18 cellular contexts compared by ENCODE assay signal in the genomic region with DNA sequence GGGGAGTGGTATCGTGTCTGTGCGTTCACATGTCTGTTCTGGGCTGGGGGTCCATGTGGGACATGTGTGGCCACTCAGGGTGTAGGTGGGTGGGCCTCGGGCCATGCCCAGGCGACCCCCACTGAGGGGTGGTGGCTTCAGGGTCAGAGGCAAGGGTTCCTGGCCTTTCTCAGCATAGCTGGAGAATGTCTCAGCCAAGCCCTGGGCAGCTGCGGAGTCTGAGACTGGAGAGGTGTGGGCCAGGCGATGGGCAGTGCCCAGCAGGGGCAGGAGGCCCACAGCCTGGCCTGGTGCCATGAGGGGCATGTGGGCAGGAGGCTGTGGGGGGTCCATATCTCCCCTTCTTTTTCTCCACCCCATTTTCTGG. TPM values are rescaled to one million over a fixed set of nuclear protein-coding genes. Genes with fewer than 3 reads are reported as not detected.
A peak's percentile ranks its signal among the peaks of the same experiment; 100 is the strongest.
DNase-seq lines count a peak whose midpoint lies in the region; ATAC-seq, FAIRE-seq and TF ChIP-seq lines count a peak whose summit lies in the region.
"Had no signal": no experiment of that assay in that cellular context is flagged by ENCODE, and none has a peak within 500 bp of the region (broad histone marks: within the 10 kb centered on the region; RNA-seq: fewer than 3 reads in every experiment).

No MANE protein-coding gene starts in this region.

- no peak for TF ChIP-seq RAD21 in A549 (conservative IDR thresholded peaks at IDR 0.05 in 1 of 2, IDR thresholded peaks at IDR 0.05 in 1 of 2)

- H3K9me3 Mint-ChIP-seq in T-cell = no peaks in the 10 kb centered on the region
- H3K9me3 Mint-ChIP-seq: CD8-positive, alpha-beta T cell; GM23338; IgD-negative memory B cell had no signal

- H3K27ac Mint-ChIP-seq in T-cell = no peak overlapping the region
- H3K27ac Mint-ChIP-seq: CD8-positive, alpha-beta T cell; GM23338; IgD-negative memory B cell had no signal

- 0 out of 3 replicates have a peak, but pooled peaks cover 3% of the 10 kb centered on the region for H3K9me3 ChIP-seq in A549

- TF ChIP-seq CTCF in A549 (IDR thresholded peaks at IDR 0.05) = no peak

- no peak for ATAC-seq in A549
- ATAC-seq in T-cell (replicated peaks in 1 of 4) = no peak
- ATAC-seq: CD8-positive, alpha-beta T cell; HCT116 had no signal

- peaks cover 0 to 17% of the 10 kb centered on the region in 2 donors for H3K27me3 Mint-ChIP-seq in T-cell
- H3K27me3 Mint-ChIP-seq: IgD-negative memory B cell had no signal

- no peak overlapping the region for H3K4me2 ChIP-seq in A549
- H3K4me2 ChIP-seq: BLaER1, GM23338 had no signal

- H3K4me3 ChIP-seq in A549 = no peak overlapping the region
- H3K4me3 ChIP-seq: BLaER1, GM23338 had no signal

- no peak overlapping the region for H3K4me3 Mint-ChIP-seq in T-cell
- H3K4me3 Mint-ChIP-seq: CD8-positive, alpha-beta T cell; GM23338; IgD-negative memory B cell had no signal

- CTCF ChIA-PET in A549 (lab: Yijun Ruan, JAX) = interaction anchor here (0.9 to 4.4 kb wide), 9 partner anchors 8 to 276 kb away, joined by 3 to 31 read pairs (median 5); no protein-coding TSS in a partner anchor
- CTCF ChIA-PET in T-cell (lab: Charles Lee) = no interaction called here

- POLR2A ChIA-PET in A549 (lab: Yijun Ruan, JAX) (interaction anchor here (3.0 kb wide), 1 partner anchor 11 kb away, joined by 10 read pairs; no protein-coding TSS in a partner anchor), T-cell (lab: Charles Lee) (no interaction called here)

- no peak for FAIRE-seq in A549 (lab: Jason Lieb, UNC)
- FAIRE-seq in urothelium cell line (lab: Jason Lieb, UNC) = peak; percentile 5
- FAIRE-seq: HTR-8/SVneo had no signal

- 70% methylated on average over 6 of the region's 6 CpGs for WGBS in A549 (ENCODE audit: missing lambda C conversion rate)

- H3K4me1 ChIP-seq in A549 = peaks cover 10% of the 10 kb centered on the region; the same call in 1 of the 3 replicates

- H3K27ac ChIP-seq in A549 = no peak overlapping the region
- H3K27ac ChIP-seq: 22Rv1, BLaER1 had no signal

- TF ChIP-seq POLR2A in A549 (IDR thresholded peaks at IDR 0.05; ENCODE audit: low read length) = no peak
- 0 out of 2 replicates have a peak, but pooled peaks have one; percentile 7 for TF ChIP-seq POLR2A in Raji (IDR thresholded peaks at IDR 0.05; ENCODE audit: insufficient read depth, low read depth, low read length)

- H3K4me1 Mint-ChIP-seq in T-cell = no peaks in the 10 kb centered on the region
- H3K4me1 Mint-ChIP-seq: GM23338 had no signal

- no peak for TF ChIP-seq EP300 in A549 (IDR thresholded peaks at IDR 0.05)

- H3K36me3 Mint-ChIP-seq in T-cell = no peaks in the 10 kb centered on the region
- H3K36me3 Mint-ChIP-seq: CD8-positive, alpha-beta T cell; IgD-negative memory B cell had no signal

- peak; percentile 48 for DNase-seq in DMS53 (lab: John Stamatoyannopoulos, UW)
- no peak for DNase-seq in DMS53 treated with DMSO at 0.1 percent for 48 hours (lab: John Stamatoyannopoulos, UW; ENCODE audit: unreplicated experiment)
- no peak for DNase-seq in A549 (ENCODE audit: low read depth in 1 of 2, low spot score in 1 of 2)
- no peak for DNase-seq in urothelium cell line (ENCODE audit: low spot score)
- no peak for DNase-seq in DMS79 treated with DMSO at 0.1 percent for 48 hours (lab: John Stamatoyannopoulos, UW)
- DNase-seq in T-cell = no peak
- DNase-seq: Calu3, GDM1, H7, KBM-7 had no signal

TF ChIP-seq in A549, 52 proteins besides CTCF, POLR2A, EP300 and RAD21:
- TF ChIP-seq, protein P1, sequence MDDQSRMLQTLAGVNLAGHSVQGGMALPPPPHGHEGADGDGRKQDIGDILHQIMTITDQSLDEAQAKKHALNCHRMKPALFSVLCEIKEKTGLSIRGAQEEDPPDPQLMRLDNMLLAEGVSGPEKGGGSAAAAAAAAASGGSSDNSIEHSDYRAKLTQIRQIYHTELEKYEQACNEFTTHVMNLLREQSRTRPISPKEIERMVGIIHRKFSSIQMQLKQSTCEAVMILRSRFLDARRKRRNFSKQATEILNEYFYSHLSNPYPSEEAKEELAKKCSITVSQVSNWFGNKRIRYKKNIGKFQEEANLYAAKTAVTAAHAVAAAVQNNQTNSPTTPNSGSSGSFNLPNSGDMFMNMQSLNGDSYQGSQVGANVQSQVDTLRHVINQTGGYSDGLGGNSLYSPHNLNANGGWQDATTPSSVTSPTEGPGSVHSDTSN (IDR thresholded peaks at IDR 0.05) = 0 out of 2 replicates have a peak, but pooled peaks have one; percentile 25
- no peak for TF ChIP-seq FOXS1 (CRISPR knock-in tag; IDR thresholded peaks at IDR 0.05)

RNA-seq across cellular contexts. Expression of a gene that starts 1.2 kb away (rescaled TPM):
- 0.84 and 1.2 TPM in 2 replicates for polyA plus RNA-seq in A549 (2011; rRNA removed)
- polyA plus RNA-seq in A549 (2012; cell fraction: cytosol; rRNA removed) = 0.74 and 1.1 TPM in 2 replicates
- 7.5 and 8.3 TPM in 2 replicates for polyA plus RNA-seq in A549 (2012; cell fraction: nucleus; rRNA removed)
- polyA plus RNA-seq in A549 (2017; fragmentation: RNase III; extraction: RNeasy Plus Mini Kit Qiagen cat#74134 plus additional on column Dnase treatment) = 1.3 to 1.7 TPM (median 1.3 TPM) in 3 replicates
- polyA minus RNA-seq in A549 (2011; rRNA and poly(A)+ RNA removed) = 3.6 and 3.7 TPM in 2 replicates
- 1 to 10 TPM in 3 of 5 donors, under 1 TPM in 2; 0.91 to 4.2 (median 1.2) TPM for total RNA-seq in T-cell
- total RNA-seq: H7 had no signal

RNA-seq across cellular contexts. Expression of a gene that starts 16.8 kb away (rescaled TPM):
- 2,042 and 2,306 TPM in 2 replicates for polyA plus RNA-seq in A549 (2011; rRNA removed)
- polyA plus RNA-seq in A549 (2012; cell fraction: cytosol; rRNA removed) = 14,539 and 15,776 TPM in 2 replicates
- polyA plus RNA-seq in A549 (2012; cell fraction: nucleus; rRNA removed) = 26,089 and 28,335 TPM in 2 replicates
- 7,182 to 8,782 TPM (median 7,263 TPM) in 3 replicates for polyA plus RNA-seq in A549 (2017; fragmentation: RNase III; extraction: RNeasy Plus Mini Kit Qiagen cat#74134 plus additional on column Dnase treatment)
- polyA minus RNA-seq in A549 (2011; rRNA and poly(A)+ RNA removed) = 2,054 and 3,772 TPM in 2 replicates
- total RNA-seq in T-cell = 1,000 to 10,000 TPM; 1,183 to 1,383 (median 1,262) TPM

RNA-seq across cellular contexts. Expression of a gene that starts 22.7 kb away (rescaled TPM):
- polyA plus RNA-seq in A549 (2011; rRNA removed) (5.4 and 7.2 TPM in 2 replicates), A549 (2017; fragmentation: RNase III; extraction: RNeasy Plus Mini Kit Qiagen cat#74134 plus additional on column Dnase treatment) (16.2 to 17.7 TPM (median 16.8 TPM) in 3 replicates)
- 17.3 and 25.1 TPM in 2 replicates for polyA plus RNA-seq in A549 (2012; cell fraction: cytosol; rRNA removed)
- polyA plus RNA-seq in A549 (2012; cell fraction: nucleus; rRNA removed) = 52.4 and 75.7 TPM in 2 replicates
- polyA minus RNA-seq in A549 (2011; rRNA and poly(A)+ RNA removed) = 7.8 and 10.0 TPM in 2 replicates
- total RNA-seq in T-cell = 10 to 100 TPM; 31.7 to 62.1 (median 59.0) TPM
